Comparison of ENCODE assay signal across 27 cellular contexts in the genomic region with DNA sequence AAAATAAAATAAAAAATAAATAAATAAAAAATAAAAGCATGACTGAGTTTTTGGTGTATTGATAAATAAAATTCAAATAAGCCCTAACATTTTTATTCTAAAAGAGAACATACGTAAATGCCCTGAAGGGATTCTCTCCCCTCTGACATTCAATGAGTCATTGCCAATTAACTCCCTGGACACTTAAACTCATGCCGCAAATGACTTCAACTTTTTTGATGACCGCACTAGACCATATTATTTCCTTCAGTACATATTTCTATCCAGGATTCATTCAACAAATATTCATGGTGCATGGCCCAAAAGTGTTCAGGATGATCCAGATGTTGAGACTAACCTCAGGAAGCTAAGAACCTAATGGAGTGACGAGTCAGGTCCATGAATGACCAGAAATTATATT.
DNase-seq lines count a peak whose midpoint lies in the region; ATAC-seq, FAIRE-seq and TF ChIP-seq lines count a peak whose summit lies in the region.
"Had no signal": no experiment of that assay in that cellular context is flagged by ENCODE, and none has a peak within 500 bp of the region (broad histone marks: within the 10 kb centered on the region; RNA-seq: fewer than 3 reads in every experiment).

No MANE protein-coding gene starts in this region.

- H4K20me1 ChIP-seq in astrocyte (ENCODE audit: insufficient read depth, low read length): no peaks in the 10 kb centered on the region

- no peaks in the 10 kb centered on the region for H3K27me3 ChIP-seq in astrocyte (ENCODE audit: insufficient read depth, low read length)
- H3K27me3 ChIP-seq: BE2C had no signal

- TF ChIP-seq CTCF in NB4 (IDR thresholded peaks at IDR 0.05; ENCODE audit: low read depth, low read length) (no peak), astrocyte (IDR thresholded peaks at IDR 0.05; ENCODE audit: insufficient read depth, low read depth, low read length) (no peak)

- TF ChIP-seq POLR2A in NB4 (IDR thresholded peaks at IDR 0.05; ENCODE audit: extremely low read depth, insufficient read length): no peak

- no peaks in the 10 kb centered on the region for H3K9me3 ChIP-seq in astrocyte (ENCODE audit: insufficient read depth, low read depth, low read length)
- H3K9me3 ChIP-seq: BE2C, HAP-1 had no signal

- H3K4me1 Mint-ChIP-seq in astrocyte (ENCODE audit: low read depth, unreplicated experiment): no peaks in the 10 kb centered on the region
- no peaks in the 10 kb centered on the region for H3K4me1 Mint-ChIP-seq in T-helper 2 cell treated with Interferon-gamma antibody and Interleukin-4, amounts not matched to agents 5 μg/mL and 100 μg/mL, for 36 hours (ENCODE audit: low read depth)
- H3K4me1 Mint-ChIP-seq: CD14-positive monocyte; CD8-positive, alpha-beta memory T cell; GM23338 had no signal

- H3K4me1 ChIP-seq in astrocyte (ENCODE audit: insufficient read depth, low read length): no peaks in the 10 kb centered on the region
- H3K4me1 ChIP-seq: BE2C had no signal

- H3K4me3 Mint-ChIP-seq in astrocyte (ENCODE audit: unreplicated experiment): no peak overlapping the region
- H3K4me3 Mint-ChIP-seq in T-helper 2 cell treated with Interferon-gamma antibody and Interleukin-4, amounts not matched to agents 5 μg/mL and 100 μg/mL, for 36 hours: no peak overlapping the region
- H3K4me3 Mint-ChIP-seq: CD8-positive, alpha-beta memory T cell; GM23338; HFFc6 had no signal

- H3K27ac Mint-ChIP-seq in astrocyte (ENCODE audit: unreplicated experiment): no peak overlapping the region
- no peak overlapping the region for H3K27ac Mint-ChIP-seq in T-helper 2 cell treated with Interferon-gamma antibody and Interleukin-4, amounts not matched to agents 5 μg/mL and 100 μg/mL, for 36 hours
- H3K27ac Mint-ChIP-seq: CD14-positive monocyte; CD8-positive, alpha-beta memory T cell; GM23338; HFFc6 had no signal

- H3K36me3 ChIP-seq in astrocyte (ENCODE audit: insufficient read depth, low read length): no peaks in the 10 kb centered on the region
- H3K36me3 ChIP-seq: BE2C, HAP-1 had no signal

- H3K4me2 ChIP-seq in astrocyte (ENCODE audit: low read length): no peak overlapping the region
- H3K4me2 ChIP-seq: GM23338 had no signal

- H3K27me3 Mint-ChIP-seq in astrocyte (ENCODE audit: low read depth, unreplicated experiment): no peaks in the 10 kb centered on the region
- no peaks in the 10 kb centered on the region for H3K27me3 Mint-ChIP-seq in T-helper 2 cell treated with Interferon-gamma antibody and Interleukin-4, amounts not matched to agents 5 μg/mL and 100 μg/mL, for 36 hours (ENCODE audit: low read depth)
- H3K27me3 Mint-ChIP-seq: CD8-positive, alpha-beta memory T cell had no signal

- FAIRE-seq in astrocyte (lab: Jason Lieb, UNC): no peak

- DNase-seq in EH (ENCODE audit: low read depth) (peak; percentile 54), NB4 (ENCODE audit: low read depth) (peak; percentile 8), astrocyte (ENCODE audit: low read depth) (peak; percentile 52), retina (no peak), NCI-H748 (lab: John Stamatoyannopoulos, UW; ENCODE audit: unreplicated experiment) (no peak)
- no peak for DNase-seq in T-helper 2 cell treated with Interferon-gamma antibody and Interleukin-4, amounts not matched to agents 5 μg/mL and 100 μg/mL, for 36 hours (ENCODE audit: low spot score)
- DNase-seq: BE2C; Calu3; CD8-positive, alpha-beta memory T cell; DMS79 treated with DMSO at 0.1 percent for 48 hours; HFFc6; KBM-7; MM.1S; NCI-H1048; NCI-H1417 treated with DMSO at 0.1 percent for 48 hours; NCI-H1694 treated with DMSO at 0.1 percent for 48 hours; NCI-H2081 treated with DMSO at 0.1 percent for 48 hours; NCI-H2171; NCI-H226; NCI-H510A treated with DMSO at 0.1 percent for 48 hours; NCI-H774; SIG-M5 had no signal

- H3K9ac ChIP-seq in astrocyte (ENCODE audit: low read length): no peak overlapping the region

- no peak overlapping the region for H2AFZ ChIP-seq in astrocyte (ENCODE audit: low read depth, low read length)

- peaks cover 7% of the 10 kb centered on the region for H3K9me3 Mint-ChIP-seq in astrocyte (ENCODE audit: unreplicated experiment)
- H3K9me3 Mint-ChIP-seq in T-helper 2 cell treated with Interferon-gamma antibody and Interleukin-4, amounts not matched to agents 5 μg/mL and 100 μg/mL, for 36 hours: no peaks in the 10 kb centered on the region

- no peaks in the 10 kb centered on the region for H3K36me3 Mint-ChIP-seq in astrocyte (ENCODE audit: low read depth, unreplicated experiment)
- H3K36me3 Mint-ChIP-seq in T-helper 2 cell treated with Interferon-gamma antibody and Interleukin-4, amounts not matched to agents 5 μg/mL and 100 μg/mL, for 36 hours (ENCODE audit: low read depth): no peaks in the 10 kb centered on the region
- H3K36me3 Mint-ChIP-seq: CD14-positive monocyte; CD8-positive, alpha-beta memory T cell had no signal

- H3K27ac ChIP-seq in astrocyte (ENCODE audit: low read depth, low read length): no peak overlapping the region
- H3K27ac ChIP-seq: SK-N-MC had no signal

- ATAC-seq in GM19324 (IDR thresholded peaks at IDR 0.05; ENCODE audit: low FRiP score, unreplicated experiment): no peak

- H3K79me2 ChIP-seq in astrocyte (ENCODE audit: insufficient read depth, low read length): no peaks in the 10 kb centered on the region

- H3K4me3 ChIP-seq in NB4 (ENCODE audit: low read depth, low read length) (no peak overlapping the region), astrocyte (ENCODE audit: insufficient read depth, low read depth, low read length) (no peak overlapping the region)
- H3K4me3 ChIP-seq: GM23338, HAP-1, SK-N-MC had no signal

Comparison
In these comparisons a context has a peak if more than half of its experiments do, and no peak if none do; other contexts are left out.
1. DNase-seq: peak in EH (single experiment), NB4 (single experiment) and astrocyte (single experiment); none in T-helper 2 cell treated with Interferon-gamma antibody and Interleukin-4, amounts not matched to agents 5 μg/mL and 100 μg/mL, for 36 hours (single experiment), retina (single experiment) and NCI-H748 (single experiment).